21 cellular contexts compared by ENCODE assay signal in the genomic region with DNA sequence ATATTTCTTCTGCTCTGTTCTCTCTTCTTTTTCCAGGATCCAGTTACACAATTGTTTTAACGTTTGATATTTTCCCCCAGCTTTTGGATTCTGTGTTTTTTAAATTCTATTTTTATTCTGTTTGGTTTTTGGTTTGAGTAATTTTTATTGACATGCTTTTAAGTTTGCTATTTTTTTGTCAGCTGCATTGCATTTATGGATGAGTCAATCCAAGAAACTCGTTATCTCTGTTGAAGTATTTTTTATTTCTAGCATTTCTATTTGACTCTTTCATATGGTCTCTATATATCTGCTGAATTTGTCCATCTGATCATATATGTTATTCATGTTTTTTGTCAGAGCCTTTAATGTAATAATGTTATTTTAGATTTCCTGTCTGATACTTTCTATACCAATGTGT.
DNase-seq lines count a peak whose midpoint lies in the region; ATAC-seq, FAIRE-seq and TF ChIP-seq lines count a peak whose summit lies in the region.
"Had no signal": no experiment of that assay in that cellular context is flagged by ENCODE, and none has a peak within 500 bp of the region (broad histone marks: within the 10 kb centered on the region; RNA-seq: fewer than 3 reads in every experiment).

No MANE protein-coding gene starts in this region.

- TF ChIP-seq POLR2A in GM12878 (IDR thresholded peaks at IDR 0.05; ENCODE audit: low read depth, low read length) = no peak

- no peaks in the 10 kb centered on the region for H3K4me1 Mint-ChIP-seq in activated T-cell treated with anti-CD3 and anti-CD28 coated beads, Interleukin-2, amount 50 U/mL, for 72 hours (ENCODE audit: low read depth)
- H3K4me1 Mint-ChIP-seq in activated T-cell treated with anti-CD3 and anti-CD28 coated beads, Interleukin-2, amount 50 U/mL, for 4 hours (ENCODE audit: low read depth) = no peaks in the 10 kb centered on the region
- H3K4me1 Mint-ChIP-seq: B cell had no signal

- H3K36me3 ChIP-seq in GM12878 (ENCODE audit: control insufficient read depth in 2 of 2, insufficient read depth in 2 of 2, low read length in 1 of 2) = no peaks in the 10 kb centered on the region

- H3K4me2 ChIP-seq in GM12878 (ENCODE audit: control insufficient read depth, insufficient read depth) = no peak overlapping the region
- H3K4me2 ChIP-seq: A549; BLaER1 treated with 17β-estradiol and CSF1 and Interleukin-3, amounts not matched to agents 10 nM and 100 nM had no signal

- no peak overlapping the region for H3K4me3 ChIP-seq in GM12878
- H3K4me3 ChIP-seq: A549; BLaER1 treated with 17β-estradiol and CSF1 and Interleukin-3, amounts not matched to agents 10 nM and 100 nM had no signal

- H3K36me3 Mint-ChIP-seq in activated T-cell treated with anti-CD3 and anti-CD28 coated beads, Interleukin-2, amount 50 U/mL, for 72 hours (ENCODE audit: insufficient read depth in 2 of 2) = peaks cover 1 to 4% of the 10 kb centered on the region in 2 donors
- peaks cover 2% of the 10 kb centered on the region for H3K36me3 Mint-ChIP-seq in activated T-cell treated with anti-CD3 and anti-CD28 coated beads, Interleukin-2, amount 50 U/mL, for 4 hours (ENCODE audit: insufficient read depth)
- H3K36me3 Mint-ChIP-seq: CD8-positive, alpha-beta T cell had no signal

- BruUV-seq in GM12878 (replicated peaks; lab: Mats Ljungman, UMichigan) = no TSS peak

- H3K4me3 Mint-ChIP-seq in activated T-cell treated with anti-CD3 and anti-CD28 coated beads, Interleukin-2, amount 50 U/mL, for 72 hours = no peak overlapping the region
- H3K4me3 Mint-ChIP-seq in activated T-cell treated with anti-CD3 and anti-CD28 coated beads, Interleukin-2, amount 50 U/mL, for 4 hours = no peak overlapping the region
- H3K4me3 Mint-ChIP-seq: B cell; CD4-positive, alpha-beta T cell; CD8-positive, alpha-beta T cell had no signal

- peaks cover 1 to 8% of the 10 kb centered on the region in 2 donors for H3K9me3 Mint-ChIP-seq in activated T-cell treated with anti-CD3 and anti-CD28 coated beads, Interleukin-2, amount 50 U/mL, for 72 hours
- peaks cover 6% of the 10 kb centered on the region for H3K9me3 Mint-ChIP-seq in activated T-cell treated with anti-CD3 and anti-CD28 coated beads, Interleukin-2, amount 50 U/mL, for 4 hours

- no peaks in the 10 kb centered on the region for H4K20me1 ChIP-seq in GM12878 (ENCODE audit: control insufficient read depth, insufficient read depth)
- H4K20me1 ChIP-seq: BLaER1 treated with 17β-estradiol and CSF1 and Interleukin-3, amounts not matched to agents 10 nM and 100 nM had no signal

- WGBS in GM12878 (ENCODE audit: insufficient coverage, insufficient replicate concordance, low lambda C conversion rate, missing lambda C conversion rate) = 0% methylated on average over 2 of the region's 2 CpGs

- no peak for DNase-seq in activated T-cell treated with anti-CD3 and anti-CD28 coated beads, Interleukin-2, amount 50 U/mL, for 72 hours
- no peak for DNase-seq in activated T-cell treated with anti-CD3 and anti-CD28 coated beads, Interleukin-2, amount 50 U/mL, for 4 hours
- no peak for DNase-seq in GM12878 (ENCODE audit: low read depth, low spot score)
- no peak for DNase-seq in caudate nucleus (lab: John Stamatoyannopoulos, UW)
- DNase-seq: AML-193; Caco-2; Calu3; CD4-positive, alpha-beta T cell; CD8-positive, alpha-beta T cell; DMS79 treated with DMSO at 0.1 percent for 48 hours; GF-D8 had no signal

- H3K27me3 ChIP-seq in GM12878 (replicated peaks in 1 of 2; ENCODE audit: control insufficient read depth in 2 of 2, insufficient read depth in 2 of 2, low read length in 1 of 2) = no peaks in the 10 kb centered on the region
- H3K27me3 ChIP-seq: BLaER1 treated with 17β-estradiol and CSF1 and Interleukin-3, amounts not matched to agents 10 nM and 100 nM had no signal

- TF ChIP-seq RAD21 in GM12878 (IDR thresholded peaks at IDR 0.05; ENCODE audit: insufficient read depth, low read depth, low read length) = no peak

- no peak for TF ChIP-seq CTCF in GM12878 (IDR thresholded peaks at IDR 0.05 in 2 of 3, conservative IDR thresholded peaks at IDR 0.05 in 1 of 3; ENCODE audit: control insufficient read depth in 2 of 3, extremely low read depth in 1 of 3, insufficient read depth in 1 of 3, low read depth in 3 of 3, low read length in 3 of 3)

- FAIRE-seq in GM12878 (lab: Jason Lieb, UNC) = no peak
- FAIRE-seq: A549, D721Med, G401.6, GM12892, GM18507 had no signal

- intact Hi-C loops in GM12878 (cut with micrococcal nuclease; ENCODE audit: unreplicated experiment) = no loop called here

- H3K27me3 Mint-ChIP-seq in activated T-cell treated with anti-CD3 and anti-CD28 coated beads, Interleukin-2, amount 50 U/mL, for 72 hours (ENCODE audit: low read depth) = peaks cover 5% of the 10 kb centered on the region
- H3K27me3 Mint-ChIP-seq in activated T-cell treated with anti-CD3 and anti-CD28 coated beads, Interleukin-2, amount 50 U/mL, for 4 hours (ENCODE audit: low read depth) = peaks cover 2% of the 10 kb centered on the region

- RAD21 ChIA-PET in GM12878 (lab: Charles Lee; ENCODE audit: unreplicated experiment) = no interaction called here

- POLR2A ChIA-PET in GM12878 (lab: Charles Lee) = no interaction called here

- no peak for ATAC-seq in activated T-cell treated with anti-CD3 and anti-CD28 coated beads, Interleukin-2, amount 50 U/mL, for 72 hours (replicated peaks in 1 of 2)
- ATAC-seq in activated T-cell treated with anti-CD3 and anti-CD28 coated beads, Interleukin-2, amount 50 U/mL, for 4 hours = no peak
- ATAC-seq in GM12878 (no peak), GM19324 (IDR thresholded peaks at IDR 0.05; ENCODE audit: low FRiP score, unreplicated experiment) (no peak)
- ATAC-seq: A549; CD8-positive, alpha-beta T cell had no signal

- no peaks in the 10 kb centered on the region for H3K4me1 ChIP-seq in GM12878 (ENCODE audit: control insufficient read depth, insufficient read depth, low read length)
- H3K4me1 ChIP-seq: A549, Caco-2 had no signal

- H2AFZ ChIP-seq in GM12878 (ENCODE audit: control insufficient read depth, low read depth, low read length) = no peak overlapping the region

- CTCF ChIA-PET in GM12878 (lab: Yijun Ruan, JAX) = interaction anchor here (1.0 kb wide), 1 partner anchor 64 kb away, joined by 3 read pairs; no protein-coding TSS in a partner anchor

- SMC1A ChIA-PET in GM12878 (lab: Charles Lee; ENCODE audit: uncharacterized antibody, unreplicated experiment) = no interaction called here

- in situ Hi-C loops in GM12878 (cut with MboI) = no loop called here

- no peaks in the 10 kb centered on the region for H3K79me2 ChIP-seq in GM12878 (ENCODE audit: control insufficient read depth, insufficient read depth, low read length)

- no peaks in the 10 kb centered on the region; the same call in 2 of the 3 replicates for H3K9me3 ChIP-seq in GM12878 (replicated peaks; ENCODE audit: control insufficient read depth, insufficient read depth, low read length)
- H3K9me3 ChIP-seq: A549, Caco-2 had no signal

- no peak for TF ChIP-seq EP300 in GM12878 (IDR thresholded peaks at IDR 0.05; ENCODE audit: borderline replicate concordance in 1 of 2, control insufficient read depth in 1 of 2, low read depth in 2 of 2, low read length in 2 of 2)

- H3K9ac ChIP-seq in GM12878 (ENCODE audit: control insufficient read depth, insufficient read depth, low read length) = no peak overlapping the region
- H3K9ac ChIP-seq: BLaER1 treated with 17β-estradiol and CSF1 and Interleukin-3, amounts not matched to agents 10 nM and 100 nM had no signal

- H3K27ac ChIP-seq in GM12878 (ENCODE audit: control insufficient read depth, insufficient read depth) (no peak overlapping the region), caudate nucleus (ENCODE audit: low read depth, low read length) (no peak overlapping the region)
- H3K27ac ChIP-seq: 22Rv1; A549; BLaER1 treated with 17β-estradiol and CSF1 and Interleukin-3, amounts not matched to agents 10 nM and 100 nM; C4-2B had no signal

- H3K27ac Mint-ChIP-seq in activated T-cell treated with anti-CD3 and anti-CD28 coated beads, Interleukin-2, amount 50 U/mL, for 72 hours = peak overlapping the region; percentile 80
- H3K27ac Mint-ChIP-seq: B cell; CD4-positive, alpha-beta T cell; CD8-positive, alpha-beta T cell had no signal

TF ChIP-seq in GM12878, 131 proteins besides CTCF, POLR2A, EP300 and RAD21:
- TF ChIP-seq ZNF217 (IDR thresholded peaks at IDR 0.05) (no peak), CBX5 (IDR thresholded peaks at IDR 0.05; ENCODE audit: low read depth) (0 out of 2 replicates have a peak, but pooled peaks have one; percentile 58)
